In the genomic region with DNA sequence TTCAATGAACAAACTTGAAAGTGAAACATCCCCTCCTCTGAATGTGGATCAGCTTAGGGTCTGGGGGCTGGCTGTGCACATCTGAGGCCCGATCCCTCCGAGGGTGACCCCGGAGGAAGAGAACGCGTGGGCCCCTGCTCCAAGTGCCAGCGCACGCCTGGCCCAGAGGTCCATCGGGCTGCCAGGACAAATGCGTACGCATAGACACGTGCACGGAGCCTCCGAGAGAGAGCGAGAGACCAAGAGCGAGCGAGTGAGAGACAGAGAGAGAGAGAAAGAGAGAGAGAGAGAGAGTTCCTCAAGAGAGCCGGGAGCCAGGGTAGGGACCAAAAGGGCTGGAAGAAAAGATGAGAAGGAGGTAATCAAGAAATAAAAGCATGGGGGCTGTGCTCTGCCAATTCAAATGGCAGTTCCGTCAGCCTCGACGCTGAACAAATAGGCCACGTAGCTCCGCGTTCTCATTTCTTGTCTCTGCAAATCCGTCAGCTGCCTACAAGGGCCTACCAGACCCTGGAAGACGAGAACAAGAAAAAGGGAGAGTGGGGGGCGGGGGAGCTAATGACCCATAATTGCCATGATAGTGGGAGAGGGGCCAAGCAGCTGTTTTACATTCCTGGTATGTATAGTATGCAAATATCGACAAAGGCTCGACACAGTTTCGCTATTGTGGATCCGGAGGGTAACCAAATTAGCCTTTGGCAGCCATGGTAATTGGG, we compare ENCODE assay signal across 23 cellular contexts.
DNase-seq lines count a peak whose midpoint lies in the region; ATAC-seq, FAIRE-seq and TF ChIP-seq lines count a peak whose summit lies in the region.
"Had no signal": no experiment of that assay in that cellular context is flagged by ENCODE, and none has a peak within 500 bp of the region (broad histone marks: within the 10 kb centered on the region; RNA-seq: fewer than 3 reads in every experiment).

No MANE protein-coding gene starts in this region.

- H3K4me1 ChIP-seq in HAP-1 (peaks cover 15% of the 10 kb centered on the region), thyroid gland (no peaks in the 10 kb centered on the region), small intestine (ENCODE audit: control insufficient read depth in 2 of 2, insufficient read depth in 1 of 2, low read depth in 1 of 2, low read length in 1 of 2) (no peaks in the 10 kb centered on the region)
- H3K4me1 ChIP-seq: colonic mucosa had no signal

- H3K27me3 ChIP-seq in HAP-1 (ENCODE audit: low read depth) (no peaks in the 10 kb centered on the region), thyroid gland (no peaks in the 10 kb centered on the region), small intestine (ENCODE audit: control insufficient read depth in 2 of 2, insufficient read depth in 2 of 2, low read length in 2 of 2) (peaks cover 0 to 2% of the 10 kb centered on the region in 2 donors)
- H3K27me3 ChIP-seq: colonic mucosa had no signal

- 38 to 51% methylated on average over 30 of the region's 30 CpGs for WGBS in thyroid gland, 2 donors
- 24 to 28% (median 25%) methylated on average over 30 of the region's 30 CpGs for WGBS in small intestine, 3 donors

- intact Hi-C loops in thyroid gland (cut with DNase I) = no loop called here

- no peak for FAIRE-seq in small intestine (lab: Jason Lieb, UNC)

- no peak overlapping the region for H3K4me3 ChIP-seq in HAP-1
- peak overlapping the region; percentile 22; the same call in 1 of the 2 replicates for H3K4me3 ChIP-seq in iPS-18c (ENCODE audit: insufficient read depth, low read depth, low read length)
- H3K4me3 ChIP-seq in thyroid gland (replicated peaks in 1 of 3) = no peak overlapping the region
- no peak overlapping the region for H3K4me3 ChIP-seq in small intestine (ENCODE audit: low read depth in 1 of 2, low read length in 2 of 2)
- H3K4me3 ChIP-seq: colonic mucosa, thoracic aorta had no signal

- CTCF ChIA-PET in WTC11 (lab: Charles Lee) = interaction anchor here (2.3 kb wide), 1 partner anchor 395 kb away, joined by 8 read pairs; no protein-coding TSS in a partner anchor

- in situ Hi-C loops in HAP-1 (cut with MboI; ENCODE audit: low sequenced_read_pairs) = no loop called here

- H3K9me3 ChIP-seq in HAP-1 (no peaks in the 10 kb centered on the region), iPS-18c (ENCODE audit: control insufficient read depth, insufficient read depth, low read length) (no peaks in the 10 kb centered on the region), thyroid gland (no peaks in the 10 kb centered on the region), small intestine (ENCODE audit: control insufficient read depth, low read depth) (no peaks in the 10 kb centered on the region)
- H3K9me3 ChIP-seq: colonic mucosa, thoracic aorta had no signal

- peak; percentile 77 for ATAC-seq in WTC11
- ATAC-seq: activated CD8-positive, alpha-beta T cell treated with anti-CD3 and anti-CD28 coated beads, Interleukin-2, amount 10 ng/mL, durations not matched to agents 7 days and 5 days; left lobe of liver; Panc1; right cardiac atrium; SK-N-SH treated with all-trans-retinoic acid at 6 μM for 48 hours had no signal

- H3K4me1 Mint-ChIP-seq in WTC11 (peaks cover 45% of the 10 kb centered on the region), progenitor cell of endocrine pancreas (ENCODE audit: low read depth) (peaks cover 9% of the 10 kb centered on the region)

- TF ChIP-seq CTCF in WTC11 (IDR thresholded peaks at IDR 0.05) (no peak), progenitor cell of endocrine pancreas (IDR thresholded peaks at IDR 0.05; ENCODE audit: unreplicated experiment) (no peak), thyroid gland (IDR thresholded peaks at IDR 0.05) (no peak)

- H3K36me3 Mint-ChIP-seq in WTC11 = no peaks in the 10 kb centered on the region
- H3K36me3 Mint-ChIP-seq in progenitor cell of endocrine pancreas (ENCODE audit: insufficient read depth) = no peaks in the 10 kb centered on the region

- DNase-seq in HAP-1 (ENCODE audit: low spot score in 2 of 2) (peak; percentile 64 to 87), WTC11 (ENCODE audit: low spot score) (peak; percentile 68), progenitor cell of endocrine pancreas (ENCODE audit: low spot score, unreplicated experiment) (no peak), thyroid gland (no peak), small intestine (no peak), CD1c-positive myeloid dendritic cell (ENCODE audit: extremely low spot score) (no peak), KG1 (lab: John Stamatoyannopoulos, UW) (no peak)
- DNase-seq: activated CD8-positive, alpha-beta T cell treated with anti-CD3 and anti-CD28 coated beads, Interleukin-2, amount 10 ng/mL, durations not matched to agents 7 days and 5 days; aorta; colonic mucosa; DMS153; NCI-H2029; NCI-H774; right cardiac atrium; stimulated activated CD4-positive, alpha-beta T cell treated with anti-CD3 and anti-CD28 coated beads, Interleukin-4, amount 100 ng/mL, for 1 hour; stimulated activated CD8-positive, alpha-beta memory T cell treated with anti-CD3 and anti-CD28 coated beads, Interleukin-4, amount 100 ng/mL, for 48 hours had no signal

- H3K27ac ChIP-seq in thyroid gland (no peak overlapping the region), small intestine (ENCODE audit: low read depth in 1 of 2, low read length in 1 of 2) (no peak overlapping the region)
- H3K27ac ChIP-seq: colonic mucosa, epithelial cell of prostate, thoracic aorta had no signal

- POLR2A ChIA-PET in WTC11 (lab: Charles Lee) = interaction anchor here (0.7 to 1.0 kb wide), 2 partner anchors 13 to 544 kb away, joined by 3 to 4 read pairs; no protein-coding TSS in a partner anchor

- TF ChIP-seq POLR2A in thyroid gland (IDR thresholded peaks at IDR 0.05) = no peak

- H3K27ac Mint-ChIP-seq in WTC11 (peak overlapping the region; percentile 66), progenitor cell of endocrine pancreas (peak overlapping the region; percentile 53)
- H3K27ac Mint-ChIP-seq: activated CD8-positive, alpha-beta T cell treated with anti-CD3 and anti-CD28 coated beads, Interleukin-2, amount 10 ng/mL, durations not matched to agents 7 days and 5 days; activated T-helper 2 cell treated with anti-CD3 and anti-CD28 coated beads, Interferon-gamma antibody, Interleukin-2, Interleukin-4, amounts not matched to agents 10 μg/mL and 5 μg/mL and 100 μg/mL, durations not matched to agents 14 hours and 24 hours and 36 hours had no signal

- H3K9me3 Mint-ChIP-seq in WTC11 (no peaks in the 10 kb centered on the region), progenitor cell of endocrine pancreas (ENCODE audit: low read depth) (no peaks in the 10 kb centered on the region)

- peak overlapping the region; percentile 43 for H3K4me3 Mint-ChIP-seq in WTC11
- peak overlapping the region; percentile 37 for H3K4me3 Mint-ChIP-seq in progenitor cell of endocrine pancreas (ENCODE audit: low read depth)
- H3K4me3 Mint-ChIP-seq: activated CD8-positive, alpha-beta T cell treated with anti-CD3 and anti-CD28 coated beads, Interleukin-2, amount 10 ng/mL, durations not matched to agents 7 days and 5 days had no signal

- H3K27me3 Mint-ChIP-seq in WTC11 (ENCODE audit: low read depth) (peaks cover 19% of the 10 kb centered on the region), progenitor cell of endocrine pancreas (peaks cover 68% of the 10 kb centered on the region)

- H3K36me3 ChIP-seq in HAP-1 (replicated peaks) = no peaks in the 10 kb centered on the region
- no peaks in the 10 kb centered on the region for H3K36me3 ChIP-seq in thyroid gland
- H3K36me3 ChIP-seq in small intestine (ENCODE audit: control insufficient read depth in 2 of 2, insufficient read depth in 2 of 2, low read length in 2 of 2) = no peaks in the 10 kb centered on the region
- H3K36me3 ChIP-seq: colonic mucosa, thoracic aorta had no signal

TF ChIP-seq in WTC11, 78 proteins besides CTCF, POLR2A, EP300 and RAD21 (continues in another document):
- TF ChIP-seq, protein P1, sequence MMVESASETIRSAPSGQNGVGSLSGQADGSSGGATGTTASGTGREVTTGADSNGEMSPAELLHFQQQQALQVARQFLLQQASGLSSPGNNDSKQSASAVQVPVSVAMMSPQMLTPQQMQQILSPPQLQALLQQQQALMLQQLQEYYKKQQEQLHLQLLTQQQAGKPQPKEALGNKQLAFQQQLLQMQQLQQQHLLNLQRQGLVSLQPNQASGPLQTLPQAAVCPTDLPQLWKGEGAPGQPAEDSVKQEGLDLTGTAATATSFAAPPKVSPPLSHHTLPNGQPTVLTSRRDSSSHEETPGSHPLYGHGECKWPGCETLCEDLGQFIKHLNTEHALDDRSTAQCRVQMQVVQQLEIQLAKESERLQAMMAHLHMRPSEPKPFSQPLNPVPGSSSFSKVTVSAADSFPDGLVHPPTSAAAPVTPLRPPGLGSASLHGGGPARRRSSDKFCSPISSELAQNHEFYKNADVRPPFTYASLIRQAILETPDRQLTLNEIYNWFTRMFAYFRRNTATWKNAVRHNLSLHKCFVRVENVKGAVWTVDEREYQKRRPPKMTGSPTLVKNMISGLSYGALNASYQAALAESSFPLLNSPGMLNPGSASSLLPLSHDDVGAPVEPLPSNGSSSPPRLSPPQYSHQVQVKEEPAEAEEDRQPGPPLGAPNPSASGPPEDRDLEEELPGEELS (CRISPR knock-in tag; IDR thresholded peaks at IDR 0.05) = no peak
- TF ChIP-seq NFE2L1 (CRISPR knock-in tag; IDR thresholded peaks at IDR 0.05) (0 out of 2 replicates have a peak, but pooled peaks have one; percentile 45), KAT7 (CRISPR knock-in tag; IDR thresholded peaks at IDR 0.05; ENCODE audit: borderline replicate concordance) (no peak)
- TF ChIP-seq, protein P2, sequence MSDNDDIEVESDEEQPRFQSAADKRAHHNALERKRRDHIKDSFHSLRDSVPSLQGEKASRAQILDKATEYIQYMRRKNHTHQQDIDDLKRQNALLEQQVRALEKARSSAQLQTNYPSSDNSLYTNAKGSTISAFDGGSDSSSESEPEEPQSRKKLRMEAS (CRISPR knock-in tag; IDR thresholded peaks at IDR 0.05) = peak; percentile 67
- TF ChIP-seq, protein P3, sequence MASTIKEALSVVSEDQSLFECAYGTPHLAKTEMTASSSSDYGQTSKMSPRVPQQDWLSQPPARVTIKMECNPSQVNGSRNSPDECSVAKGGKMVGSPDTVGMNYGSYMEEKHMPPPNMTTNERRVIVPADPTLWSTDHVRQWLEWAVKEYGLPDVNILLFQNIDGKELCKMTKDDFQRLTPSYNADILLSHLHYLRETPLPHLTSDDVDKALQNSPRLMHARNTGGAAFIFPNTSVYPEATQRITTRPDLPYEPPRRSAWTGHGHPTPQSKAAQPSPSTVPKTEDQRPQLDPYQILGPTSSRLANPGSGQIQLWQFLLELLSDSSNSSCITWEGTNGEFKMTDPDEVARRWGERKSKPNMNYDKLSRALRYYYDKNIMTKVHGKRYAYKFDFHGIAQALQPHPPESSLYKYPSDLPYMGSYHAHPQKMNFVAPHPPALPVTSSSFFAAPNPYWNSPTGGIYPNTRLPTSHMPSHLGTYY (CRISPR knock-in tag; IDR thresholded peaks at IDR 0.05) = no peak

Comparison
In these comparisons a context has a peak if more than half of its experiments do, and no peak if none do; other contexts are left out.
1. DNase-seq: peak in HAP-1 (2 of 2) and WTC11 (single experiment); none in progenitor cell of endocrine pancreas (single experiment), thyroid gland (0 of 2), small intestine (single experiment), CD1c-positive myeloid dendritic cell (single experiment) and KG1 (single experiment).